1 cellular context compared by ENCODE assay signal in the genomic region with DNA sequence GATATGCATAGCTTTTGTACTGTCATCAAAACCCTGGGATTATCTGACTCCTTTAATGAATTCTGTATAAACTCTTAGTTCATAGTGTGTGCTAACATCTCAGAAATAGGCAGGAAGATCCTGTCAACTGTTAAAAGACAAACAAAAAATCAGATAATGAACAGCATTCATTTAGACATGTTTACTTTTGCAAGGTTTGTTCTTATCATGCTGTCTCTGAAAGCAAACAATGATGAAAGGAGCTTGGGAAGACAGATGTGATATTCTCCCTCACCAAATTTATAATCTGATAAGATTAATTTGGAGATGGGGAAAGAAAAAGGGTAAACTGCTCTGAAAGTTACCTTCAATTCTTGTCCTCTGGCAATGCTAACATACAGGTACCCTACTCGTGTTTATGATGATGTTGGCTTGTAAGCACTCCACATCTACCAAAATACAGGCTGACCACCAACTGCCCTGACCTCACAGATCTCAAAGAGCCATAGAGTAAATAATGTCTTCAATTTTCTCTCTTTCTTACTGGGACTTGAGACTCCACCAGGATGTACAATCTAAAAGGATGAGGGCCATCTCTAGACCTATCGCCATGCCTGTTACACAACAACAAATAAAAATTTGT.
TF ChIP-seq lines count a peak whose summit lies in the region.

No MANE protein-coding gene starts in this region.

TF ChIP-seq in HepG2, 621 proteins besides CTCF, POLR2A, EP300 and RAD21 (continued from another document and continues in another):
- TF ChIP-seq, protein P1, sequence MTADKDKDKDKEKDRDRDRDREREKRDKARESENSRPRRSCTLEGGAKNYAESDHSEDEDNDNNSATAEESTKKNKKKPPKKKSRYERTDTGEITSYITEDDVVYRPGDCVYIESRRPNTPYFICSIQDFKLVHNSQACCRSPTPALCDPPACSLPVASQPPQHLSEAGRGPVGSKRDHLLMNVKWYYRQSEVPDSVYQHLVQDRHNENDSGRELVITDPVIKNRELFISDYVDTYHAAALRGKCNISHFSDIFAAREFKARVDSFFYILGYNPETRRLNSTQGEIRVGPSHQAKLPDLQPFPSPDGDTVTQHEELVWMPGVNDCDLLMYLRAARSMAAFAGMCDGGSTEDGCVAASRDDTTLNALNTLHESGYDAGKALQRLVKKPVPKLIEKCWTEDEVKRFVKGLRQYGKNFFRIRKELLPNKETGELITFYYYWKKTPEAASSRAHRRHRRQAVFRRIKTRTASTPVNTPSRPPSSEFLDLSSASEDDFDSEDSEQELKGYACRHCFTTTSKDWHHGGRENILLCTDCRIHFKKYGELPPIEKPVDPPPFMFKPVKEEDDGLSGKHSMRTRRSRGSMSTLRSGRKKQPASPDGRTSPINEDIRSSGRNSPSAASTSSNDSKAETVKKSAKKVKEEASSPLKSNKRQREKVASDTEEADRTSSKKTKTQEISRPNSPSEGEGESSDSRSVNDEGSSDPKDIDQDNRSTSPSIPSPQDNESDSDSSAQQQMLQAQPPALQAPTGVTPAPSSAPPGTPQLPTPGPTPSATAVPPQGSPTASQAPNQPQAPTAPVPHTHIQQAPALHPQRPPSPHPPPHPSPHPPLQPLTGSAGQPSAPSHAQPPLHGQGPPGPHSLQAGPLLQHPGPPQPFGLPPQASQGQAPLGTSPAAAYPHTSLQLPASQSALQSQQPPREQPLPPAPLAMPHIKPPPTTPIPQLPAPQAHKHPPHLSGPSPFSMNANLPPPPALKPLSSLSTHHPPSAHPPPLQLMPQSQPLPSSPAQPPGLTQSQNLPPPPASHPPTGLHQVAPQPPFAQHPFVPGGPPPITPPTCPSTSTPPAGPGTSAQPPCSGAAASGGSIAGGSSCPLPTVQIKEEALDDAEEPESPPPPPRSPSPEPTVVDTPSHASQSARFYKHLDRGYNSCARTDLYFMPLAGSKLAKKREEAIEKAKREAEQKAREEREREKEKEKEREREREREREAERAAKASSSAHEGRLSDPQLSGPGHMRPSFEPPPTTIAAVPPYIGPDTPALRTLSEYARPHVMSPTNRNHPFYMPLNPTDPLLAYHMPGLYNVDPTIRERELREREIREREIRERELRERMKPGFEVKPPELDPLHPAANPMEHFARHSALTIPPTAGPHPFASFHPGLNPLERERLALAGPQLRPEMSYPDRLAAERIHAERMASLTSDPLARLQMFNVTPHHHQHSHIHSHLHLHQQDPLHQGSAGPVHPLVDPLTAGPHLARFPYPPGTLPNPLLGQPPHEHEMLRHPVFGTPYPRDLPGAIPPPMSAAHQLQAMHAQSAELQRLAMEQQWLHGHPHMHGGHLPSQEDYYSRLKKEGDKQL (CRISPR knock-in tag; IDR thresholded peaks at IDR 0.05; ENCODE audit: low read depth) = peak; percentile 80
- TF ChIP-seq ZNF746 (CRISPR knock-in tag; IDR thresholded peaks at IDR 0.05) (no peak), ZNF589 (CRISPR knock-in tag; conservative IDR thresholded peaks at IDR 0.05) (no peak), KLF13 (CRISPR knock-in tag; IDR thresholded peaks at IDR 0.05) (no peak), HNRNPUL1 (IDR thresholded peaks at IDR 0.05; ENCODE audit: low read depth, low read length) (no peak), NFYB (CRISPR knock-in tag; IDR thresholded peaks at IDR 0.05) (no peak), MBNL3 (CRISPR knock-in tag; conservative IDR thresholded peaks at IDR 0.05) (no peak), YEATS4 (CRISPR knock-in tag; IDR thresholded peaks at IDR 0.05; ENCODE audit: borderline replicate concordance) (no peak), MIER2 (CRISPR knock-in tag; IDR thresholded peaks at IDR 0.05) (no peak), HNRNPLL (IDR thresholded peaks at IDR 0.05; ENCODE audit: low read depth, low read length, poor library complexity, severe bottlenecking) (no peak), CBX2 (IDR thresholded peaks at IDR 0.05; ENCODE audit: low read depth, low read length) (no peak), CBX2 (CRISPR knock-in tag; IDR thresholded peaks at IDR 0.05; ENCODE audit: low read depth) (no peak), KLF12 (CRISPR knock-in tag; IDR thresholded peaks at IDR 0.05; ENCODE audit: borderline replicate concordance) (no peak), JUND (CRISPR knock-in tag; IDR thresholded peaks at IDR 0.05) (no peak), MAF1 (CRISPR knock-in tag; IDR thresholded peaks at IDR 0.05; ENCODE audit: borderline replicate concordance) (no peak), ARID2 (CRISPR knock-in tag; IDR thresholded peaks at IDR 0.05; ENCODE audit: borderline replicate concordance) (no peak), ZNF883 (CRISPR knock-in tag; IDR thresholded peaks at IDR 0.05; ENCODE audit: not compliant biosample characterization) (no peak), ZNF546 (CRISPR knock-in tag; conservative IDR thresholded peaks at IDR 0.05) (no peak), ZNF451 (CRISPR knock-in tag; IDR thresholded peaks at IDR 0.05) (no peak), JDP2 (CRISPR knock-in tag; IDR thresholded peaks at IDR 0.05; ENCODE audit: borderline replicate concordance) (no peak), ZNF724P (CRISPR knock-in tag; IDR thresholded peaks at IDR 0.05; ENCODE audit: borderline replicate concordance) (no peak), FOXK1 (CRISPR knock-in tag; IDR thresholded peaks at IDR 0.05; ENCODE audit: borderline replicate concordance, low read depth) (no peak), ZBTB8A (CRISPR knock-in tag; IDR thresholded peaks at IDR 0.05; ENCODE audit: borderline replicate concordance, low read depth) (no peak), POLR2G (IDR thresholded peaks at IDR 0.05; ENCODE audit: low read depth, low read length) (no peak), ZNF17 (CRISPR knock-in tag; IDR thresholded peaks at IDR 0.05) (no peak), XRCC5 (optimal IDR thresholded peaks at IDR 0.05; ENCODE audit: low read length) (no peak), ZNF577 (CRISPR knock-in tag; IDR thresholded peaks at IDR 0.05; ENCODE audit: borderline replicate concordance, low read depth) (no peak)
- TF ChIP-seq, protein P2, sequence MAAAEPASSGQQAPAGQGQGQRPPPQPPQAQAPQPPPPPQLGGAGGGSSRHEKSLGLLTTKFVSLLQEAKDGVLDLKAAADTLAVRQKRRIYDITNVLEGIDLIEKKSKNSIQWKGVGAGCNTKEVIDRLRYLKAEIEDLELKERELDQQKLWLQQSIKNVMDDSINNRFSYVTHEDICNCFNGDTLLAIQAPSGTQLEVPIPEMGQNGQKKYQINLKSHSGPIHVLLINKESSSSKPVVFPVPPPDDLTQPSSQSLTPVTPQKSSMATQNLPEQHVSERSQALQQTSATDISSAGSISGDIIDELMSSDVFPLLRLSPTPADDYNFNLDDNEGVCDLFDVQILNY (CRISPR knock-in tag; conservative IDR thresholded peaks at IDR 0.05) = no peak
- TF ChIP-seq, protein P3, sequence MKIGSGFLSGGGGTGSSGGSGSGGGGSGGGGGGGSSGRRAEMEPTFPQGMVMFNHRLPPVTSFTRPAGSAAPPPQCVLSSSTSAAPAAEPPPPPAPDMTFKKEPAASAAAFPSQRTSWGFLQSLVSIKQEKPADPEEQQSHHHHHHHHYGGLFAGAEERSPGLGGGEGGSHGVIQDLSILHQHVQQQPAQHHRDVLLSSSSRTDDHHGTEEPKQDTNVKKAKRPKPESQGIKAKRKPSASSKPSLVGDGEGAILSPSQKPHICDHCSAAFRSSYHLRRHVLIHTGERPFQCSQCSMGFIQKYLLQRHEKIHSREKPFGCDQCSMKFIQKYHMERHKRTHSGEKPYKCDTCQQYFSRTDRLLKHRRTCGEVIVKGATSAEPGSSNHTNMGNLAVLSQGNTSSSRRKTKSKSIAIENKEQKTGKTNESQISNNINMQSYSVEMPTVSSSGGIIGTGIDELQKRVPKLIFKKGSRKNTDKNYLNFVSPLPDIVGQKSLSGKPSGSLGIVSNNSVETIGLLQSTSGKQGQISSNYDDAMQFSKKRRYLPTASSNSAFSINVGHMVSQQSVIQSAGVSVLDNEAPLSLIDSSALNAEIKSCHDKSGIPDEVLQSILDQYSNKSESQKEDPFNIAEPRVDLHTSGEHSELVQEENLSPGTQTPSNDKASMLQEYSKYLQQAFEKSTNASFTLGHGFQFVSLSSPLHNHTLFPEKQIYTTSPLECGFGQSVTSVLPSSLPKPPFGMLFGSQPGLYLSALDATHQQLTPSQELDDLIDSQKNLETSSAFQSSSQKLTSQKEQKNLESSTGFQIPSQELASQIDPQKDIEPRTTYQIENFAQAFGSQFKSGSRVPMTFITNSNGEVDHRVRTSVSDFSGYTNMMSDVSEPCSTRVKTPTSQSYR (CRISPR knock-in tag; IDR thresholded peaks at IDR 0.05; ENCODE audit: borderline replicate concordance) = no peak
- TF ChIP-seq, protein P4, sequence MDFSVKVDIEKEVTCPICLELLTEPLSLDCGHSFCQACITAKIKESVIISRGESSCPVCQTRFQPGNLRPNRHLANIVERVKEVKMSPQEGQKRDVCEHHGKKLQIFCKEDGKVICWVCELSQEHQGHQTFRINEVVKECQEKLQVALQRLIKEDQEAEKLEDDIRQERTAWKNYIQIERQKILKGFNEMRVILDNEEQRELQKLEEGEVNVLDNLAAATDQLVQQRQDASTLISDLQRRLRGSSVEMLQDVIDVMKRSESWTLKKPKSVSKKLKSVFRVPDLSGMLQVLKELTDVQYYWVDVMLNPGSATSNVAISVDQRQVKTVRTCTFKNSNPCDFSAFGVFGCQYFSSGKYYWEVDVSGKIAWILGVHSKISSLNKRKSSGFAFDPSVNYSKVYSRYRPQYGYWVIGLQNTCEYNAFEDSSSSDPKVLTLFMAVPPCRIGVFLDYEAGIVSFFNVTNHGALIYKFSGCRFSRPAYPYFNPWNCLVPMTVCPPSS (IDR thresholded peaks at IDR 0.05) = no peak
- TF ChIP-seq, protein P5, sequence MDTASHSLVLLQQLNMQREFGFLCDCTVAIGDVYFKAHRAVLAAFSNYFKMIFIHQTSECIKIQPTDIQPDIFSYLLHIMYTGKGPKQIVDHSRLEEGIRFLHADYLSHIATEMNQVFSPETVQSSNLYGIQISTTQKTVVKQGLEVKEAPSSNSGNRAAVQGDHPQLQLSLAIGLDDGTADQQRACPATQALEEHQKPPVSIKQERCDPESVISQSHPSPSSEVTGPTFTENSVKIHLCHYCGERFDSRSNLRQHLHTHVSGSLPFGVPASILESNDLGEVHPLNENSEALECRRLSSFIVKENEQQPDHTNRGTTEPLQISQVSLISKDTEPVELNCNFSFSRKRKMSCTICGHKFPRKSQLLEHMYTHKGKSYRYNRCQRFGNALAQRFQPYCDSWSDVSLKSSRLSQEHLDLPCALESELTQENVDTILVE (CRISPR knock-in tag; IDR thresholded peaks at IDR 0.05) = no peak
- TF ChIP-seq, protein P6, sequence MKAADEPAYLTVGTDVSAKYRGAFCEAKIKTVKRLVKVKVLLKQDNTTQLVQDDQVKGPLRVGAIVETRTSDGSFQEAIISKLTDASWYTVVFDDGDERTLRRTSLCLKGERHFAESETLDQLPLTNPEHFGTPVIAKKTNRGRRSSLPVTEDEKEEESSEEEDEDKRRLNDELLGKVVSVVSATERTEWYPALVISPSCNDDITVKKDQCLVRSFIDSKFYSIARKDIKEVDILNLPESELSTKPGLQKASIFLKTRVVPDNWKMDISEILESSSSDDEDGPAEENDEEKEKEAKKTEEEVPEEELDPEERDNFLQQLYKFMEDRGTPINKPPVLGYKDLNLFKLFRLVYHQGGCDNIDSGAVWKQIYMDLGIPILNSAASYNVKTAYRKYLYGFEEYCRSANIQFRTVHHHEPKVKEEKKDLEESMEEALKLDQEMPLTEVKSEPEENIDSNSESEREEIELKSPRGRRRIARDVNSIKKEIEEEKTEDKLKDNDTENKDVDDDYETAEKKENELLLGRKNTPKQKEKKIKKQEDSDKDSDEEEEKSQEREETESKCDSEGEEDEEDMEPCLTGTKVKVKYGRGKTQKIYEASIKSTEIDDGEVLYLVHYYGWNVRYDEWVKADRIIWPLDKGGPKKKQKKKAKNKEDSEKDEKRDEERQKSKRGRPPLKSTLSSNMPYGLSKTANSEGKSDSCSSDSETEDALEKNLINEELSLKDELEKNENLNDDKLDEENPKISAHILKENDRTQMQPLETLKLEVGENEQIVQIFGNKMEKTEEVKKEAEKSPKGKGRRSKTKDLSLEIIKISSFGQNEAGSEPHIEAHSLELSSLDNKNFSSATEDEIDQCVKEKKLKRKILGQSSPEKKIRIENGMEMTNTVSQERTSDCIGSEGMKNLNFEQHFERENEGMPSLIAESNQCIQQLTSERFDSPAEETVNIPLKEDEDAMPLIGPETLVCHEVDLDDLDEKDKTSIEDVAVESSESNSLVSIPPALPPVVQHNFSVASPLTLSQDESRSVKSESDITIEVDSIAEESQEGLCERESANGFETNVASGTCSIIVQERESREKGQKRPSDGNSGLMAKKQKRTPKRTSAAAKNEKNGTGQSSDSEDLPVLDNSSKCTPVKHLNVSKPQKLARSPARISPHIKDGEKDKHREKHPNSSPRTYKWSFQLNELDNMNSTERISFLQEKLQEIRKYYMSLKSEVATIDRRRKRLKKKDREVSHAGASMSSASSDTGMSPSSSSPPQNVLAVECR (CRISPR knock-in tag; IDR thresholded peaks at IDR 0.05; ENCODE audit: borderline replicate concordance) = no peak
- TF ChIP-seq, protein P7, sequence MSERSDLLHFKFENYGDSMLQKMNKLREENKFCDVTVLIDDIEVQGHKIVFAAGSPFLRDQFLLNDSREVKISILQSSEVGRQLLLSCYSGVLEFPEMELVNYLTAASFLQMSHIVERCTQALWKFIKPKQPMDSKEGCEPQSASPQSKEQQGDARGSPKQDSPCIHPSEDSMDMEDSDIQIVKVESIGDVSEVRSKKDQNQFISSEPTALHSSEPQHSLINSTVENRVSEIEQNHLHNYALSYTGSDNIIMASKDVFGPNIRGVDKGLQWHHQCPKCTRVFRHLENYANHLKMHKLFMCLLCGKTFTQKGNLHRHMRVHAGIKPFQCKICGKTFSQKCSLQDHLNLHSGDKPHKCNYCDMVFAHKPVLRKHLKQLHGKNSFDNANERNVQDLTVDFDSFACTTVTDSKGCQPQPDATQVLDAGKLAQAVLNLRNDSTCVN (CRISPR knock-in tag; IDR thresholded peaks at IDR 0.05; ENCODE audit: borderline replicate concordance) = no peak
- TF ChIP-seq, protein P8, sequence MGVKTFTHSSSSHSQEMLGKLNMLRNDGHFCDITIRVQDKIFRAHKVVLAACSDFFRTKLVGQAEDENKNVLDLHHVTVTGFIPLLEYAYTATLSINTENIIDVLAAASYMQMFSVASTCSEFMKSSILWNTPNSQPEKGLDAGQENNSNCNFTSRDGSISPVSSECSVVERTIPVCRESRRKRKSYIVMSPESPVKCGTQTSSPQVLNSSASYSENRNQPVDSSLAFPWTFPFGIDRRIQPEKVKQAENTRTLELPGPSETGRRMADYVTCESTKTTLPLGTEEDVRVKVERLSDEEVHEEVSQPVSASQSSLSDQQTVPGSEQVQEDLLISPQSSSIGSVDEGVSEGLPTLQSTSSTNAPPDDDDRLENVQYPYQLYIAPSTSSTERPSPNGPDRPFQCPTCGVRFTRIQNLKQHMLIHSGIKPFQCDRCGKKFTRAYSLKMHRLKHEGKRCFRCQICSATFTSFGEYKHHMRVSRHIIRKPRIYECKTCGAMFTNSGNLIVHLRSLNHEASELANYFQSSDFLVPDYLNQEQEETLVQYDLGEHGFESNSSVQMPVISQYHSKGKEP (CRISPR knock-in tag; IDR thresholded peaks at IDR 0.05) = no peak
- TF ChIP-seq, protein P9, sequence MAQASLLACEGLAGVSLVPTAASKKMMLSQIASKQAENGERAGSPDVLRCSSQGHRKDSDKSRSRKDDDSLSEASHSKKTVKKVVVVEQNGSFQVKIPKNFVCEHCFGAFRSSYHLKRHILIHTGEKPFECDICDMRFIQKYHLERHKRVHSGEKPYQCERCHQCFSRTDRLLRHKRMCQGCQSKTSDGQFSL (CRISPR knock-in tag; IDR thresholded peaks at IDR 0.05) = no peak
